20 cellular contexts compared by ENCODE assay signal in genomic region chr1:228017356-228018124, GRCh38. TPM values are rescaled to one million over a fixed set of nuclear protein-coding genes. Genes with fewer than 3 reads are reported as not detected.
A peak's percentile ranks its signal among the peaks of the same experiment; 100 is the strongest.
DNase-seq lines count a peak whose midpoint lies in the region; ATAC-seq and TF ChIP-seq lines count a peak whose summit lies in the region.
"Had no signal": no experiment of that assay in that cellular context is flagged by ENCODE, and none has a peak within 500 bp of the region (broad histone marks: within the 10 kb centered on the region; RNA-seq: fewer than 3 reads in every experiment).

No MANE protein-coding gene starts in this region.

- H3K9me3 ChIP-seq in ovary, result no peaks in the 10 kb centered on the region
- H3K9me3 ChIP-seq: Caco-2 had no signal

- no peaks in the 10 kb centered on the region for H3K4me1 ChIP-seq in ovary (ENCODE audit: insufficient read depth)

- no peaks in the 10 kb centered on the region for H3K27me3 Mint-ChIP-seq in activated CD4-positive, alpha-beta memory T cell treated with anti-CD3 and anti-CD28 coated beads for 36 hours
- H3K27me3 Mint-ChIP-seq in activated CD4-positive, alpha-beta memory T cell treated with anti-CD3 and anti-CD28 coated beads, Interleukin-2, amount 10 ng/mL, durations not matched to agents 7 days and 5 days, result no peaks in the 10 kb centered on the region
- peaks cover 14% of the 10 kb centered on the region for H3K27me3 Mint-ChIP-seq in endothelial cell (ENCODE audit: unreplicated experiment)
- H3K27me3 Mint-ChIP-seq: CD4-positive, alpha-beta T cell had no signal

- no peak overlapping the region for H3K4me3 Mint-ChIP-seq in activated CD4-positive, alpha-beta memory T cell treated with anti-CD3 and anti-CD28 coated beads for 36 hours
- H3K4me3 Mint-ChIP-seq in activated CD4-positive, alpha-beta memory T cell treated with anti-CD3 and anti-CD28 coated beads, Interleukin-2, amount 10 ng/mL, durations not matched to agents 7 days and 5 days, result no peak overlapping the region
- H3K4me3 Mint-ChIP-seq in endothelial cell (ENCODE audit: unreplicated experiment), result no peak overlapping the region
- H3K4me3 Mint-ChIP-seq: B cell; CD4-positive, alpha-beta T cell had no signal

- intact Hi-C loops in activated CD4-positive, alpha-beta memory T cell treated with anti-CD3 and anti-CD28 coated beads for 36 hours (cut with micrococcal nuclease), result no loop called here
- intact Hi-C loops in ovary (cut with DNase I), result no loop called here

- H3K4me1 Mint-ChIP-seq in activated CD4-positive, alpha-beta memory T cell treated with anti-CD3 and anti-CD28 coated beads for 36 hours (ENCODE audit: low read depth), result no peaks in the 10 kb centered on the region
- H3K4me1 Mint-ChIP-seq in activated CD4-positive, alpha-beta memory T cell treated with anti-CD3 and anti-CD28 coated beads, Interleukin-2, amount 10 ng/mL, durations not matched to agents 7 days and 5 days, result no peaks in the 10 kb centered on the region
- no peaks in the 10 kb centered on the region for H3K4me1 Mint-ChIP-seq in endothelial cell (ENCODE audit: unreplicated experiment)
- H3K4me1 Mint-ChIP-seq: B cell had no signal

- H3K27ac ChIP-seq in ovary, result no peak overlapping the region

- no peak overlapping the region for H3K27ac Mint-ChIP-seq in activated CD4-positive, alpha-beta memory T cell treated with anti-CD3 and anti-CD28 coated beads for 36 hours
- no peak overlapping the region for H3K27ac Mint-ChIP-seq in activated CD4-positive, alpha-beta memory T cell treated with anti-CD3 and anti-CD28 coated beads, Interleukin-2, amount 10 ng/mL, durations not matched to agents 7 days and 5 days
- peak overlapping the region; percentile 61 for H3K27ac Mint-ChIP-seq in endothelial cell (ENCODE audit: unreplicated experiment)
- H3K27ac Mint-ChIP-seq: B cell; CD4-positive, alpha-beta T cell had no signal

- ATAC-seq in GM19351 (IDR thresholded peaks at IDR 0.05; ENCODE audit: unreplicated experiment), result no peak

- TF ChIP-seq EP300 in ovary (IDR thresholded peaks at IDR 0.05), result no peak

- TF ChIP-seq POLR2A in ovary (IDR thresholded peaks at IDR 0.05), result no peak

- H3K36me3 Mint-ChIP-seq in activated CD4-positive, alpha-beta memory T cell treated with anti-CD3 and anti-CD28 coated beads for 36 hours, result no peaks in the 10 kb centered on the region
- H3K36me3 Mint-ChIP-seq in activated CD4-positive, alpha-beta memory T cell treated with anti-CD3 and anti-CD28 coated beads, Interleukin-2, amount 10 ng/mL, durations not matched to agents 7 days and 5 days (ENCODE audit: low read depth), result no peaks in the 10 kb centered on the region
- no peaks in the 10 kb centered on the region for H3K36me3 Mint-ChIP-seq in endothelial cell (ENCODE audit: low read depth, unreplicated experiment)

- POLR2A ChIA-PET in activated CD4-positive, alpha-beta memory T cell treated with anti-CD3 and anti-CD28 coated beads for 36 hours (lab: Charles Lee), result no interaction called here
- POLR2A ChIA-PET in activated CD4-positive, alpha-beta memory T cell treated with anti-CD3 and anti-CD28 coated beads, Interleukin-2, amount 10 ng/mL, durations not matched to agents 7 days and 5 days (lab: Charles Lee), result no interaction called here

- no peak overlapping the region for H3K4me3 ChIP-seq in ovary

- TF ChIP-seq CTCF in endothelial cell (IDR thresholded peaks at IDR 0.05; ENCODE audit: unreplicated experiment) (no peak), ovary (IDR thresholded peaks at IDR 0.05) (no peak)

- CTCF ChIA-PET in activated CD4-positive, alpha-beta memory T cell treated with anti-CD3 and anti-CD28 coated beads for 36 hours (lab: Charles Lee), result no interaction called here
- CTCF ChIA-PET in activated CD4-positive, alpha-beta memory T cell treated with anti-CD3 and anti-CD28 coated beads, Interleukin-2, amount 10 ng/mL, durations not matched to agents 7 days and 5 days (lab: Charles Lee), result no interaction called here

- no peaks in the 10 kb centered on the region for H3K36me3 ChIP-seq in ovary

- H3K27me3 ChIP-seq in ovary, result no peaks in the 10 kb centered on the region

- WGBS in ovary, 3 donors, result 87 to 89% (median 88%) methylated on average over 16 of the region's 16 CpGs

- peak; percentile 6 for DNase-seq in activated CD4-positive, alpha-beta memory T cell treated with anti-CD3 and anti-CD28 coated beads for 36 hours
- no peak for DNase-seq in activated CD4-positive, alpha-beta memory T cell treated with anti-CD3 and anti-CD28 coated beads, Interleukin-2, amount 10 ng/mL, durations not matched to agents 7 days and 5 days
- DNase-seq in D341Med (ENCODE audit: low spot score) (peak; percentile 12), endothelial cell (ENCODE audit: low spot score) (no peak), ovary (peak in 3 of 5 donors; percentile 1 to 18 (median 2)), NCI-H1092 (lab: John Stamatoyannopoulos, UW) (no peak), GOT3 (lab: John Stamatoyannopoulos, UW) (no peak)
- DNase-seq: 8988T, Caco-2, GF-D8, KG1, NCI-H1694 treated with DMSO at 0.1 percent for 48 hours, NCI-H510A, NCI-H774, SHP77 had no signal

- no peaks in the 10 kb centered on the region for H3K9me3 Mint-ChIP-seq in activated CD4-positive, alpha-beta memory T cell treated with anti-CD3 and anti-CD28 coated beads for 36 hours
- no peaks in the 10 kb centered on the region for H3K9me3 Mint-ChIP-seq in activated CD4-positive, alpha-beta memory T cell treated with anti-CD3 and anti-CD28 coated beads, Interleukin-2, amount 10 ng/mL, durations not matched to agents 7 days and 5 days
- no peaks in the 10 kb centered on the region for H3K9me3 Mint-ChIP-seq in endothelial cell (ENCODE audit: unreplicated experiment)
- H3K9me3 Mint-ChIP-seq: CD4-positive, alpha-beta T cell had no signal

RNA-seq across cellular contexts. Expression of gene WNT3A, which starts 10.7 kb away (rescaled TPM):
- total RNA-seq in activated CD4-positive, alpha-beta memory T cell treated with anti-CD3 and anti-CD28 coated beads for 36 hours, result not detected
- total RNA-seq in activated CD4-positive, alpha-beta memory T cell treated with anti-CD3 and anti-CD28 coated beads, Interleukin-2, amount 10 ng/mL, durations not matched to agents 7 days and 5 days, result not detected
- not detected for total RNA-seq in endothelial cell (ENCODE audit: unreplicated experiment)
- not detected for total RNA-seq in ovary
- not detected for polyA plus RNA-seq in ovary
- total RNA-seq: B cell, OCI-LY7 had no signal
- polyA plus RNA-seq: AG04450 had no signal

Comparison
In these comparisons a context has a peak if more than half of its experiments do, and no peak if none do; other contexts are left out.
1. DNase-seq: peak in activated CD4-positive, alpha-beta memory T cell treated with anti-CD3 and anti-CD28 coated beads for 36 hours (single experiment), D341Med (single experiment) and ovary (3 of 5); none in activated CD4-positive, alpha-beta memory T cell treated with anti-CD3 and anti-CD28 coated beads, Interleukin-2, amount 10 ng/mL, durations not matched to agents 7 days and 5 days (single experiment), endothelial cell (single experiment), NCI-H1092 (single experiment) and GOT3 (single experiment).